1 cellular context compared by ENCODE assay signal in the genomic region with DNA sequence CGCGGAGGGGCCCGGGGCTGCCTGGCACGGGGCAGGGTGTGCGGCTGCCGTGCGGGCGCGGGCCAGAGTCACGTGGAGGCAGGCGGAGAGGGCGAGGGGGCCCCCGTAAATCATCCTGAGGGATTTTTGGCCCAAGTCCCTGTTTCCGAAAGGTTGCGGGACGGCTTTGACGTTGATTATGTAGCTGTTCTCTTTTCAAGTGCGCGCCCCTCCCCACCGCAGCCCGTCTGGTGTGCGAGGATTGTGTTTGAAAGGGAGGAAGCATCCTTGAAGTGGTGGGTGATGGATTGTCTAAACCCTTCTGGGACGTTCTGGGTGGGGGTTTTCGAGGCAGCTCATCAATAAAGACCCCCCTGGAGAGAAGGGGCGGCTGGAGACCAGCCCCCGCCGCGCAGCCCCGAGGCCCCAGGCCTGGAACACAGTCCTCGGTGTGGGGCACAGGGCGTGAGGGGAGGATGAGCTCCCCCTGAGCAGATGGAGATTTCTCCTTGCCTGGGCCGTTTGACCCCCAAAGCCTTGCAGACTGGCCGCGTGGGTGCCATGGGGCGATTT.
TF ChIP-seq lines count a peak whose summit lies in the region.

No MANE protein-coding gene starts in this region.

TF ChIP-seq in HepG2, 621 proteins besides CTCF, POLR2A, EP300 and RAD21 (continued from another document):
- 0 out of 2 replicates have a peak, but pooled peaks have one; percentile 14 for TF ChIP-seq ZNF782 (CRISPR knock-in tag; IDR thresholded peaks at IDR 0.05; ENCODE audit: borderline replicate concordance)
